10 cellular contexts compared by ENCODE assay signal in genomic region chr10:49309691-49310371, GRCh38. TPM values are rescaled to one million over a fixed set of nuclear protein-coding genes. Genes with fewer than 3 reads are reported as not detected.
DNase-seq lines count a peak whose midpoint lies in the region; ATAC-seq lines count a peak whose summit lies in the region.
"Had no signal": no experiment of that assay in that cellular context is flagged by ENCODE, and none has a peak within 500 bp of the region (broad histone marks: within the 10 kb centered on the region; RNA-seq: fewer than 3 reads in every experiment).

No MANE protein-coding gene starts in this region.

- H3K27ac Mint-ChIP-seq in T-helper 1 cell treated with Interleukin-12 subunit alpha and Interleukin-12 subunit beta and Interleukin-4 antibody, amounts not matched to agents 30 μg/mL and 1 μg/mL, for 36 hours = peak overlapping the region; percentile 35
- H3K27ac Mint-ChIP-seq in natural killer cell treated with Interleukin-12 subunit alpha and Interleukin-12 subunit beta and Interleukin-15 and Interleukin-18, amount 100 ng/mL, for 72 hours = peak overlapping the region; percentile 24 to 41

- no peaks in the 10 kb centered on the region for H3K36me3 Mint-ChIP-seq in T-helper 1 cell treated with Interleukin-12 subunit alpha and Interleukin-12 subunit beta and Interleukin-4 antibody, amounts not matched to agents 30 μg/mL and 1 μg/mL, for 36 hours (ENCODE audit: low read depth)
- H3K36me3 Mint-ChIP-seq in natural killer cell treated with Interleukin-12 subunit alpha and Interleukin-12 subunit beta and Interleukin-15 and Interleukin-18, amount 100 ng/mL, for 72 hours = peaks cover 4% of the 10 kb centered on the region

- H3K9me3 Mint-ChIP-seq in T-helper 1 cell treated with Interleukin-12 subunit alpha and Interleukin-12 subunit beta and Interleukin-4 antibody, amounts not matched to agents 30 μg/mL and 1 μg/mL, for 36 hours = no peaks in the 10 kb centered on the region
- H3K9me3 Mint-ChIP-seq in natural killer cell treated with Interleukin-12 subunit alpha and Interleukin-12 subunit beta and Interleukin-15 and Interleukin-18, amount 100 ng/mL, for 72 hours = no peaks in the 10 kb centered on the region

- DNase-seq in natural killer cell treated with Interleukin-12 subunit alpha and Interleukin-12 subunit beta and Interleukin-15 and Interleukin-18, amount 100 ng/mL, for 72 hours (ENCODE audit: low spot score) = peak; percentile 64
- DNase-seq in NCI-H524 treated with DMSO at 0.1 percent for 48 hours (lab: John Stamatoyannopoulos, UW) (no peak), OCI-M2 (lab: John Stamatoyannopoulos, UW; ENCODE audit: unreplicated experiment) (no peak), NCI-H1694 treated with DMSO at 0.1 percent for 48 hours (lab: John Stamatoyannopoulos, UW) (no peak), iPS-NIHi11 (ENCODE audit: low spot score) (no peak)
- DNase-seq: NCI-H526 treated with DMSO at 0.1 percent for 48 hours had no signal

- H3K4me1 Mint-ChIP-seq in T-helper 1 cell treated with Interleukin-12 subunit alpha and Interleukin-12 subunit beta and Interleukin-4 antibody, amounts not matched to agents 30 μg/mL and 1 μg/mL, for 36 hours (ENCODE audit: low read depth) = peaks cover 16% of the 10 kb centered on the region
- H3K4me1 Mint-ChIP-seq in natural killer cell treated with Interleukin-12 subunit alpha and Interleukin-12 subunit beta and Interleukin-15 and Interleukin-18, amount 100 ng/mL, for 72 hours (ENCODE audit: low read depth in 2 of 2) = peaks cover 30 to 32% of the 10 kb centered on the region in 2 donors

- H3K4me3 Mint-ChIP-seq in T-helper 1 cell treated with Interleukin-12 subunit alpha and Interleukin-12 subunit beta and Interleukin-4 antibody, amounts not matched to agents 30 μg/mL and 1 μg/mL, for 36 hours = peak overlapping the region; percentile 13
- peak overlapping the region; percentile 18 for H3K4me3 Mint-ChIP-seq in natural killer cell treated with Interleukin-12 subunit alpha and Interleukin-12 subunit beta and Interleukin-15 and Interleukin-18, amount 100 ng/mL, for 72 hours

- peaks cover 17% of the 10 kb centered on the region for H3K27me3 Mint-ChIP-seq in T-helper 1 cell treated with Interleukin-12 subunit alpha and Interleukin-12 subunit beta and Interleukin-4 antibody, amounts not matched to agents 30 μg/mL and 1 μg/mL, for 36 hours (ENCODE audit: low read depth)
- peaks cover 2 to 7% of the 10 kb centered on the region in 2 donors for H3K27me3 Mint-ChIP-seq in natural killer cell treated with Interleukin-12 subunit alpha and Interleukin-12 subunit beta and Interleukin-15 and Interleukin-18, amount 100 ng/mL, for 72 hours

- ATAC-seq in GM18502 (IDR thresholded peaks at IDR 0.05; ENCODE audit: poor library complexity, unreplicated experiment) (peak; percentile 56), HG02642 (IDR thresholded peaks at IDR 0.05; ENCODE audit: poor library complexity, unreplicated experiment) (peak; percentile 54)
- peak; percentile 62 to 66 for ATAC-seq in natural killer cell treated with Interleukin-12 subunit alpha and Interleukin-12 subunit beta and Interleukin-15 and Interleukin-18, amount 100 ng/mL, for 72 hours

RNA-seq across cellular contexts. Expression of gene C10orf71, which starts 10.9 kb away (rescaled TPM):
- not detected for total RNA-seq in natural killer cell treated with Interleukin-12 subunit alpha and Interleukin-12 subunit beta and Interleukin-15 and Interleukin-18, amount 100 ng/mL, for 72 hours
- total RNA-seq: epithelial cell of proximal tubule had no signal
